ENCODE assay signal across 19 cellular contexts in the genomic region with DNA sequence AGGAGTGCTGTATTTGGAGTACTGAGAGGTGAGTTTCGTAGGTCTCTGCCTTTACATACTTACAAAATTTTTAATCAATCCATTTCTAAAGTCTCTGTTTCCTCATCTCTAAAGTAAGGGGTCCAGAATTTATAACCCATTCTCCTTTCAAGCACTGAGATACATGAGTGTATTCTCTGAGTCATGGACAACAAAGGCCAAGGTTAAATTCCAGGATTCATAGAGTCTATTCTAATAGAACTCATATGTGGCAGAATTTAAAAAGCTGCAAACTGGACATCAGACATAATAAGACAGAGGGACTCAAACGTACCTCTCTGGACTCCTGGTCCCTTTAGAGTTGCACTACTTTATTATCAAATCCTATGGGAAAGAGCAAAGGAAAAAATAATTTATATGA.
"Had no signal": no experiment of that assay in that cellular context is flagged by ENCODE, and none has a peak within 500 bp of the region (broad histone marks: within the 10 kb centered on the region; RNA-seq: fewer than 3 reads in every experiment).

No MANE protein-coding gene starts in this region.

- H3K27ac ChIP-seq: gastrocnemius medialis, heart right ventricle, neural progenitor cell, pancreas, upper lobe of right lung had no signal

- H3K4me3 ChIP-seq: coronary artery, gastrocnemius medialis, heart right ventricle, neural progenitor cell, pancreas, smooth muscle cell, tibial nerve, upper lobe of right lung had no signal

- H3K36me3 ChIP-seq: gastrocnemius medialis, heart right ventricle, neural progenitor cell, pancreas, tibial nerve, upper lobe of right lung had no signal

- H3K4me1 ChIP-seq: gastrocnemius medialis, pancreas, upper lobe of right lung had no signal

- H3K27me3 ChIP-seq: gastrocnemius medialis, heart right ventricle, neural progenitor cell, pancreas, tibial nerve, upper lobe of right lung had no signal

- H3K9ac ChIP-seq: neural progenitor cell had no signal

- H3K9me3 ChIP-seq: gastrocnemius medialis, heart right ventricle, pancreas, tibial nerve, upper lobe of right lung had no signal

- DNase-seq: effector CD4-positive, alpha-beta T cell; endodermal cell; erythroblast; gastrocnemius medialis; heart right ventricle; hypothalamus; kidney glomerular epithelial cell; mammary epithelial cell; natural killer cell; nucleus accumbens; pancreas; right cardiac atrium; stimulated activated CD4-positive, alpha-beta T cell treated with anti-CD3 and anti-CD28 coated beads, Interleukin-2, amount 100 ng/mL, for 48 hours; stimulated activated CD8-positive, alpha-beta memory T cell treated with anti-CD3 and anti-CD28 coated beads, Interleukin-4, amount 100 ng/mL, for 48 hours; upper lobe of right lung had no signal
